Comparison of ENCODE assay signal across 8 cellular contexts in the genomic region with DNA sequence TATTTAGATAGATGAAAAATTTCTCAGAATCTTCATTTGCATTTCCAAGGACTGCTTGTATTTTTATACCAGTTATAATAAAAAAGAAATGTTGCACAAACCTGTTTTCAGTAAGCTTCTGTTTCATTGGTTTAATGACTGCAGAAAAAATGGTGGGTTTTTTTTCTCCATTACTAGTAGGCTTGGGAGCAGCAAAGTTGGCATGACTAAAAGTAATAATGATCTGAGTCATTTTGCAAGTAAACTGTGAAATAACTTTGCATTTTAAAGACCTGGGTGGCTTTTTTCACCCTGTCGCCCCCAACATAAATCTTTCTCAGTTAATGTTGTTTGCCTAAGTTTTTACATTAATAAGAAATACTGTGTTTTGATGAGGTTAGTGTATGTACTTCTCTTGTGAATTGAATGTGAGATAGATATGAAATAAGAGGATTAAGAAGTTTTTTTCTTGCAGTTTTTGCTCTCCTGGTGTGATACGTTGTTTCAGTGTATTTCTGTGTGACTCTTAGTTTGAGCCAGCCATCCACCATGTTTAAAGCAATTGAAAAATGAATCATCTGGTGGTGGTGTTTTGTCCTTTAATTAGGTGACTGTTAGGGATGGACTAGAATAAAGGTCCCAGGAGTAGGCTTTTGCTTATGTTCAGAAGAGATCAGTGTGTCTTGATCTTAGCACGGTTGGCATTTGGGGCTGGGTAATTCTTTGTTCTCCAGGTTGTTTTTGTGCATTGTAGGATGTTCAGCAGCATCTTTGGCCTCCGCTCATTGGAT. TPM values are rescaled to one million over a fixed set of nuclear protein-coding genes. Genes with fewer than 3 reads are reported as not detected.
DNase-seq lines count a peak whose midpoint lies in the region; TF ChIP-seq lines count a peak whose summit lies in the region.

No MANE protein-coding gene starts in this region.

- H2BK12ac ChIP-seq in H9 (ENCODE audit: insufficient read length, low read depth, low read length) = no peak overlapping the region

- DNase-seq in Calu3 (no peak), H9 (no peak), SK-N-MC (ENCODE audit: low read depth, low spot score) (no peak), glutamatergic neuron (no peak), spleen (no peak), GM10266 (ENCODE audit: extremely low spot score) (no peak), middle frontal gyrus (ENCODE audit: extremely low spot score, low spot score) (no peak)
- no peak for DNase-seq in activated CD8-positive, alpha-beta memory T cell treated with anti-CD3 and anti-CD28 coated beads, Interleukin-2, amount 50 U/mL, for 4 hours

- H3K4me1 Mint-ChIP-seq in Calu3 (ENCODE audit: low read depth, unreplicated experiment) = peaks cover 21% of the 10 kb centered on the region
- peaks cover 36 to 38% of the 10 kb centered on the region in 2 experiments for H3K4me1 Mint-ChIP-seq in H9
- peaks cover 32% of the 10 kb centered on the region for H3K4me1 Mint-ChIP-seq in glutamatergic neuron (ENCODE audit: low read depth, unreplicated experiment)

- no peak overlapping the region for H2BK5ac ChIP-seq in H9 (ENCODE audit: insufficient read length, low read length)

- H3K4me1 ChIP-seq in H9 (ENCODE audit: insufficient read depth, low read length) (peaks cover 5% of the 10 kb centered on the region), spleen (peaks cover 0 to 38% (median 14%) of the 10 kb centered on the region in 6 donors)

- H3K9me3 ChIP-seq in H9 (ENCODE audit: control insufficient read depth, low read depth, low read length) = no peaks in the 10 kb centered on the region
- no peaks in the 10 kb centered on the region for H3K9me3 ChIP-seq in SK-N-MC (ENCODE audit: low read depth, low read length)
- H3K9me3 ChIP-seq in spleen = no peaks in the 10 kb centered on the region

- TF ChIP-seq POLR2A in spleen (IDR thresholded peaks at IDR 0.05) = no peak

- H3K27me3 ChIP-seq in H9 (ENCODE audit: insufficient read depth, low read length) (no peaks in the 10 kb centered on the region; the same call in 1 of the 2 replicates), spleen (replicated peaks in 1 of 7) (peaks cover 0 to 45% (median 10%) of the 10 kb centered on the region in 7 donors)

- H3K56ac ChIP-seq in H9 (ENCODE audit: insufficient read length, low read depth, low read length) = no peak overlapping the region

- H2BK20ac ChIP-seq in H9 (ENCODE audit: low read depth, low read length, poor library complexity, severe bottlenecking) = no peak overlapping the region

- no peak overlapping the region for H2AFZ ChIP-seq in H9 (ENCODE audit: low read length)

- no peak overlapping the region for H2AK5ac ChIP-seq in H9 (ENCODE audit: insufficient read length, low read length)

- H3K27ac ChIP-seq in H9 (ENCODE audit: insufficient read length, low read depth, low read length) (no peak overlapping the region), SK-N-MC (no peak overlapping the region), spleen (peak overlapping the region in 1 of 8 donors; percentile 85)

- H3K4me3 ChIP-seq in SK-N-MC (peak overlapping the region; percentile 84), spleen (peak overlapping the region; percentile 50 to 85 (median 66))

- no peak overlapping the region for H4K5ac ChIP-seq in H9 (ENCODE audit: insufficient read length, low read depth, low read length)

- no peak overlapping the region for H2BK15ac ChIP-seq in H9 (ENCODE audit: low read depth, low read length)

- CTCF ChIA-PET in Calu3 (lab: Charles Lee) = no interaction called here

- no peak overlapping the region for H2BK120ac ChIP-seq in H9 (ENCODE audit: low read depth, low read length, poor library complexity, severe bottlenecking)

- no peak overlapping the region for H4K8ac ChIP-seq in H9 (replicated peaks; ENCODE audit: insufficient read length, low read depth, low read length)

- no peak overlapping the region for H4K91ac ChIP-seq in H9 (ENCODE audit: insufficient read length, low read depth, low read length)

- no peaks in the 10 kb centered on the region for H3K9me3 Mint-ChIP-seq in Calu3 (ENCODE audit: low read depth, unreplicated experiment)
- H3K9me3 Mint-ChIP-seq in H9 = no peaks in the 10 kb centered on the region; a peak in 3 of 5 replicates
- peaks cover 8% of the 10 kb centered on the region for H3K9me3 Mint-ChIP-seq in glutamatergic neuron (ENCODE audit: unreplicated experiment)

- H4K20me1 ChIP-seq in H9 (ENCODE audit: control insufficient read depth, insufficient read depth, insufficient read length) = no peaks in the 10 kb centered on the region

- H3K18ac ChIP-seq in H9 (ENCODE audit: insufficient read length, low read depth, low read length) = no peak overlapping the region

- WGBS in H9 (ENCODE audit: extremely low coverage, insufficient read length, low lambda C conversion rate) = no CpG with 5 or more reads among the region's 4 CpGs
- 23 to 40% (median 35%) methylated on average over 4 of the region's 4 CpGs for WGBS in spleen, 5 donors

- H3K36me3 ChIP-seq in SK-N-MC (ENCODE audit: insufficient read depth, low read length) (no peaks in the 10 kb centered on the region), spleen (no peaks in the 10 kb centered on the region)

- no peak overlapping the region for H3K14ac ChIP-seq in H9 (ENCODE audit: insufficient read depth, low read length)

- H3K9ac ChIP-seq in H9 (ENCODE audit: extremely low read depth, insufficient read length, low read length) (peak overlapping the region; percentile 83), SK-N-MC (ENCODE audit: insufficient read length) (peak overlapping the region; percentile 73)

- peaks cover 2% of the 10 kb centered on the region for H3K79me1 ChIP-seq in H9 (ENCODE audit: insufficient read depth, low read depth, low read length, poor library complexity, severe bottlenecking)

- peaks cover 12% of the 10 kb centered on the region for H3K23me2 ChIP-seq in H9 (ENCODE audit: insufficient read length, low read depth, low read length, poor library complexity, severe bottlenecking)

- TSS peak; percentile 42 for BruUV-seq in Calu3 (replicated peaks; lab: Mats Ljungman, UMichigan)

- H3K4me2 ChIP-seq in H9 (ENCODE audit: insufficient read depth, insufficient read length, low read length) = peak overlapping the region; percentile 92

- peaks cover 15% of the 10 kb centered on the region; the same call in 1 of the 2 replicates for H3K79me2 ChIP-seq in H9 (ENCODE audit: insufficient read depth, low read length)

- H3K4me3 Mint-ChIP-seq in Calu3 (ENCODE audit: low read depth, unreplicated experiment) (peak overlapping the region; percentile 93), H9 (peak overlapping the region; percentile 92 to 98), glutamatergic neuron (ENCODE audit: unreplicated experiment) (peak overlapping the region; percentile 87)

- no peak for TF ChIP-seq CTCF in Calu3 (IDR thresholded peaks at IDR 0.05; ENCODE audit: unreplicated experiment)
- no peak for TF ChIP-seq CTCF in H9 (conservative IDR thresholded peaks at IDR 0.05)
- no peak for TF ChIP-seq CTCF in glutamatergic neuron (IDR thresholded peaks at IDR 0.05; ENCODE audit: partially characterized antibody, unreplicated experiment)
- no peak for TF ChIP-seq CTCF in spleen (IDR thresholded peaks at IDR 0.05 in 8 of 11, conservative IDR thresholded peaks at IDR 0.05 in 3 of 11)
- no peak for TF ChIP-seq CTCF in GM10266 (IDR thresholded peaks at IDR 0.05; ENCODE audit: control insufficient read depth, insufficient read depth, low read depth, missing control alignments)

- intact Hi-C loops in Calu3 (cut with micrococcal nuclease; ENCODE audit: unreplicated experiment) (loop anchor here (10.0 kb wide), 1 partner anchor 318 kb away; no protein-coding TSS in a partner anchor), spleen (cut with DNase I; ENCODE audit: low total_unique reads) (no loop called here)

- H3K27ac Mint-ChIP-seq in Calu3 (ENCODE audit: unreplicated experiment) (peak overlapping the region; percentile 86), H9 (no peak overlapping the region), glutamatergic neuron (ENCODE audit: unreplicated experiment) (peak overlapping the region; percentile 71)

- H3K36me3 Mint-ChIP-seq in Calu3 (ENCODE audit: insufficient read depth, unreplicated experiment) = peaks cover 23% of the 10 kb centered on the region
- H3K36me3 Mint-ChIP-seq in H9 (ENCODE audit: insufficient read depth in 1 of 3, low read depth in 3 of 3) = peaks cover 0 to 12% (median 2%) of the 10 kb centered on the region in 3 experiments; a peak in 5 of 7 replicates
- no peaks in the 10 kb centered on the region for H3K36me3 Mint-ChIP-seq in glutamatergic neuron (ENCODE audit: unreplicated experiment)

- H3K27me3 Mint-ChIP-seq in Calu3 (ENCODE audit: unreplicated experiment) (no peaks in the 10 kb centered on the region), H9 (ENCODE audit: low read depth) (peaks cover 10% of the 10 kb centered on the region), glutamatergic neuron (ENCODE audit: unreplicated experiment) (peaks cover 7% of the 10 kb centered on the region)

- no peak overlapping the region for H3K4ac ChIP-seq in H9 (ENCODE audit: low read depth, low read length)

- no peak overlapping the region for H3K23ac ChIP-seq in H9 (ENCODE audit: insufficient read length, low read depth, low read length)

- H3T11ph ChIP-seq in H9 (ENCODE audit: low read length) = no peak overlapping the region

RNA-seq across cellular contexts. Expression of gene GNAI1, which starts 1.8 kb away (rescaled TPM):
- total RNA-seq in Calu3 (2022) (14.7 and 20.5 TPM in 2 replicates), H9 (2021) (14.1 and 14.8 TPM in 2 replicates), glutamatergic neuron (ENCODE audit: unreplicated experiment) (61.9 TPM), spleen (10 to 100 TPM; 10.4 to 16.3 (median 14.5) TPM)
- polyA plus RNA-seq in spleen = 1 to 10 TPM; 2.5 to 5.5 (median 4.3) TPM

Comparison
In these comparisons a context has a peak if more than half of its experiments do, and no peak if none do; other contexts are left out.
1. H3K27ac Mint-ChIP-seq: peak in Calu3 (single experiment) and glutamatergic neuron (single experiment); none in H9 (0 of 3).
2. Peak in every context shown above with its lines, with median percentiles within 50 percentile points of each other: H3K4me3 Mint-ChIP-seq.